21 cellular contexts compared by ENCODE assay signal in the genomic region with DNA sequence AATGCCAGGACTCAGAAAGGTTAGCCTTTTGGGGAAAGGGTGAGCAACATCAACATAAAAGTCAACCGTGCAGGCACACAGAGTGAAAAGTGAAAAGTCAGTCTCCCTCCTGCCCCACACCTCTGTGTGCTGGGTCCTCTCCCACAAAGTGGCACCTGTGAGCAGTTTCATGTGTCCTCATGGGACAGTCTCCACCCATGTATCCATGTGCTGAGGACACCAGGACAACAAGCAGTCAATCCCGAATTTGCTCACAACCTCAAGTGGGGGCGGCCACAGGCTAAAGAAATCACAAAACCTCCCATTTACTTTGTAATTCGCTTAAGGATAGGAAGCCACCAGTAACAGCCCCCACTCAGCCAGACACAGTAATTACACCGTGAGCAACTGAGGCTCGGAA.
"Had no signal": no experiment of that assay in that cellular context is flagged by ENCODE, and none has a peak within 500 bp of the region (broad histone marks: within the 10 kb centered on the region; RNA-seq: fewer than 3 reads in every experiment).

No MANE protein-coding gene starts in this region.

- H3K9me3 Mint-ChIP-seq: endodermal cell, memory B cell, mesothelial cell of epicardium, natural killer cell had no signal

- DNase-seq: dermis blood vessel endothelial cell; erythroblast; foreskin keratinocyte; immature natural killer cell; left ventricle myocardium inferior; lower lobe of right lung; natural killer cell; right cardiac atrium; small intestine; stimulated activated CD4-positive, alpha-beta T cell treated with anti-CD3 and anti-CD28 coated beads, Interleukin-12 subunit alpha, Interleukin-12 subunit beta, amount 100 ng/mL, for 4 hours; stimulated activated naive CD8-positive, alpha-beta T cell treated with anti-CD3 and anti-CD28 coated beads, Interleukin-15, Interleukin-2, amounts not matched to agents 100 U/mL and 50 U/mL, for 24 hours; thyroid gland; upper lobe of left lung; uterus had no signal

- H3K4me3 ChIP-seq: left ventricle myocardium inferior, lower lobe of right lung, ovary, suprapubic skin, thyroid gland, upper lobe of left lung, uterus had no signal

- H3K4me1 ChIP-seq: foreskin keratinocyte, lower lobe of right lung, suprapubic skin, uterus had no signal

- H3K4me1 Mint-ChIP-seq: immature natural killer cell, natural killer cell had no signal

- H3K27ac Mint-ChIP-seq: endodermal cell, immature natural killer cell, memory B cell, mesothelial cell of epicardium, natural killer cell, progenitor cell of endocrine pancreas had no signal

- H3K36me3 Mint-ChIP-seq: immature natural killer cell, memory B cell, mesothelial cell of epicardium, natural killer cell had no signal

- H3K36me3 ChIP-seq: left ventricle myocardium inferior, lower lobe of right lung, ovary, suprapubic skin, thyroid gland, upper lobe of left lung, uterus had no signal

- H3K27me3 ChIP-seq: foreskin keratinocyte, ovary, suprapubic skin, thyroid gland, upper lobe of left lung, uterus had no signal

- H3K4me3 Mint-ChIP-seq: endodermal cell, immature natural killer cell, memory B cell, mesothelial cell of epicardium, natural killer cell, neural crest cell had no signal

- H3K9me3 ChIP-seq: left ventricle myocardium inferior, lower lobe of right lung, ovary, suprapubic skin, thyroid gland, upper lobe of left lung, uterus had no signal

- ATAC-seq: foreskin keratinocyte; lower lobe of right lung; natural killer cell; right cardiac atrium; stimulated activated naive CD8-positive, alpha-beta T cell treated with anti-CD3 and anti-CD28 coated beads, Interleukin-15, Interleukin-2, amounts not matched to agents 100 U/mL and 50 U/mL, for 24 hours had no signal

- H3K27ac ChIP-seq: foreskin keratinocyte, left ventricle myocardium inferior, lower lobe of right lung, ovary, suprapubic skin, upper lobe of left lung, uterus had no signal
